In genomic region chr11:121535122-121535796, GRCh38 we compare ENCODE assay signal across 16 cellular contexts.
DNase-seq lines count a peak whose midpoint lies in the region; ATAC-seq and TF ChIP-seq lines count a peak whose summit lies in the region.
"Had no signal": no experiment of that assay in that cellular context is flagged by ENCODE, and none has a peak within 500 bp of the region (broad histone marks: within the 10 kb centered on the region; RNA-seq: fewer than 3 reads in every experiment).

No MANE protein-coding gene starts in this region.

- no peak overlapping the region for H3K4me3 ChIP-seq in Karpas-422 (ENCODE audit: low read length)
- H3K4me3 ChIP-seq: pancreas, thyroid gland had no signal

- no peaks in the 10 kb centered on the region for H3K9me2 ChIP-seq in Karpas-422 (replicated peaks; ENCODE audit: insufficient read depth, low read length)

- peaks cover 5% of the 10 kb centered on the region for H3K9me3 Mint-ChIP-seq in activated T-helper 17 cell treated with anti-CD3 and anti-CD28 coated beads, Interleukin-2, amount 50 U/mL, for 72 hours
- H3K9me3 Mint-ChIP-seq in naive B cell: peaks cover 2 to 13% (median 7%) of the 10 kb centered on the region in 7 donors
- H3K9me3 Mint-ChIP-seq in stimulated activated naive B cell treated with anti-CD40 and anti-IgM and Interleukin-4, amounts not matched to agents 10 μg/mL and 1 μg/mL and 100 μg/mL, for 72 hours: peaks cover 3 to 5% of the 10 kb centered on the region in 2 donors

- no peak overlapping the region for H2AFZ ChIP-seq in Karpas-422 (ENCODE audit: low read length)

- peaks cover 30% of the 10 kb centered on the region; the same call in 1 of the 2 replicates for H3K36me3 ChIP-seq in Karpas-422 (ENCODE audit: insufficient read depth, low read length)
- H3K36me3 ChIP-seq: pancreas, thyroid gland had no signal

- H3K27ac ChIP-seq in Karpas-422 (ENCODE audit: low read length): peak overlapping the region; percentile 91
- H3K27ac ChIP-seq: pancreas, thyroid gland had no signal

- H3K4me2 ChIP-seq in Karpas-422 (ENCODE audit: low read depth, low read length, poor library complexity, severe bottlenecking): peak overlapping the region; percentile 55

- no peak overlapping the region for H3K4me3 Mint-ChIP-seq in activated T-helper 17 cell treated with anti-CD3 and anti-CD28 coated beads, Interleukin-2, amount 50 U/mL, for 72 hours
- H3K4me3 Mint-ChIP-seq in naive B cell: no peak overlapping the region
- no peak overlapping the region for H3K4me3 Mint-ChIP-seq in stimulated activated naive B cell treated with anti-CD40 and anti-IgM and Interleukin-4, amounts not matched to agents 10 μg/mL and 1 μg/mL and 100 μg/mL, for 72 hours
- H3K4me3 Mint-ChIP-seq: activated B cell treated with CpG ODN at 0.5 μM for 24 hours had no signal

- H3K4me1 Mint-ChIP-seq in activated T-helper 17 cell treated with anti-CD3 and anti-CD28 coated beads, Interleukin-2, amount 50 U/mL, for 72 hours: peaks cover 31% of the 10 kb centered on the region
- peaks cover 19 to 45% (median 22%) of the 10 kb centered on the region in 3 donors for H3K4me1 Mint-ChIP-seq in naive B cell
- H3K4me1 Mint-ChIP-seq in stimulated activated naive B cell treated with anti-CD40 and anti-IgM and Interleukin-4, amounts not matched to agents 10 μg/mL and 1 μg/mL and 100 μg/mL, for 72 hours: peaks cover 22 to 47% of the 10 kb centered on the region in 2 donors

- H3K4me1 ChIP-seq in Karpas-422 (ENCODE audit: low read length): peaks cover 99% of the 10 kb centered on the region
- H3K4me1 ChIP-seq: pancreas, thyroid gland had no signal

- H4K20me1 ChIP-seq in Karpas-422 (ENCODE audit: insufficient read depth, low read depth, low read length): no peaks in the 10 kb centered on the region

- DNase-seq in NCI-H82 (lab: John Stamatoyannopoulos, UW) (peak; percentile 19), NCI-H82 treated with DMSO at 0.1 percent for 48 hours (lab: John Stamatoyannopoulos, UW; ENCODE audit: unreplicated experiment) (no peak), Karpas-422 (no peak), naive B cell (no peak), Kasumi-1 (lab: John Stamatoyannopoulos, UW) (no peak), GM10266 (ENCODE audit: extremely low spot score) (no peak)
- no peak for DNase-seq in stimulated activated naive B cell treated with anti-CD40 and anti-IgM and Interleukin-4, amounts not matched to agents 10 μg/mL and 1 μg/mL and 100 μg/mL, for 72 hours
- DNase-seq: activated B cell treated with CpG ODN at 0.5 μM for 24 hours; anterior cingulate cortex; foreskin fibroblast; NCI-H187; NK-92 treated with Interleukin-12 subunit alpha and Interleukin-12 subunit beta, amount 100 ng/mL, for 24 hours; pancreas; stimulated activated CD4-positive, alpha-beta T cell treated with anti-CD3 and anti-CD28 coated beads, Interleukin-12 subunit alpha, Interleukin-12 subunit beta, amount 100 ng/mL, for 4 hours; thyroid gland had no signal

- peak overlapping the region; percentile 45 for H3K9ac ChIP-seq in Karpas-422 (ENCODE audit: low read length)

- no peaks in the 10 kb centered on the region for H3K27me3 ChIP-seq in Karpas-422 (ENCODE audit: low read length)
- H3K27me3 ChIP-seq: thyroid gland had no signal

- H3K9me3 ChIP-seq in Karpas-422 (ENCODE audit: low read length): no peaks in the 10 kb centered on the region
- H3K9me3 ChIP-seq: pancreas, thyroid gland had no signal

- H3K27me3 Mint-ChIP-seq in activated T-helper 17 cell treated with anti-CD3 and anti-CD28 coated beads, Interleukin-2, amount 50 U/mL, for 72 hours: no peaks in the 10 kb centered on the region
- H3K27me3 Mint-ChIP-seq in naive B cell: no peaks in the 10 kb centered on the region
- H3K27me3 Mint-ChIP-seq in stimulated activated naive B cell treated with anti-CD40 and anti-IgM and Interleukin-4, amounts not matched to agents 10 μg/mL and 1 μg/mL and 100 μg/mL, for 72 hours: no peaks in the 10 kb centered on the region
- H3K27me3 Mint-ChIP-seq: activated B cell treated with CpG ODN at 0.5 μM for 24 hours had no signal

- peak overlapping the region; percentile 29 for H3K27ac Mint-ChIP-seq in activated T-helper 17 cell treated with anti-CD3 and anti-CD28 coated beads, Interleukin-2, amount 50 U/mL, for 72 hours
- peak overlapping the region in 4 of 6 donors; percentile 6 to 42 (median 30) for H3K27ac Mint-ChIP-seq in naive B cell
- no peak overlapping the region for H3K27ac Mint-ChIP-seq in stimulated activated naive B cell treated with anti-CD40 and anti-IgM and Interleukin-4, amounts not matched to agents 10 μg/mL and 1 μg/mL and 100 μg/mL, for 72 hours
- H3K27ac Mint-ChIP-seq: activated B cell treated with CpG ODN at 0.5 μM for 24 hours had no signal

- H3K36me3 Mint-ChIP-seq in activated T-helper 17 cell treated with anti-CD3 and anti-CD28 coated beads, Interleukin-2, amount 50 U/mL, for 72 hours (ENCODE audit: low read depth): peaks cover 91% of the 10 kb centered on the region
- H3K36me3 Mint-ChIP-seq in naive B cell: peaks cover 24 to 42% of the 10 kb centered on the region in 2 donors
- peaks cover 27 to 42% of the 10 kb centered on the region in 2 donors for H3K36me3 Mint-ChIP-seq in stimulated activated naive B cell treated with anti-CD40 and anti-IgM and Interleukin-4, amounts not matched to agents 10 μg/mL and 1 μg/mL and 100 μg/mL, for 72 hours

- peaks cover 78% of the 10 kb centered on the region for H3K79me2 ChIP-seq in Karpas-422 (ENCODE audit: low read length)

- ATAC-seq in activated T-helper 17 cell treated with anti-CD3 and anti-CD28 coated beads, Interleukin-2, amount 50 U/mL, for 72 hours (replicated peaks): no peak
- no peak for ATAC-seq in naive B cell (ENCODE audit: low read depth in 2 of 2)
- ATAC-seq in stimulated activated naive B cell treated with anti-CD40 and anti-IgM and Interleukin-4, amounts not matched to agents 10 μg/mL and 1 μg/mL and 100 μg/mL, for 72 hours (replicated peaks): no peak

- no peak for TF ChIP-seq CTCF in GM10266 (IDR thresholded peaks at IDR 0.05; ENCODE audit: control insufficient read depth, insufficient read depth, low read depth, missing control alignments)
